ENCODE assay signal across 12 cellular contexts in the genomic region with DNA sequence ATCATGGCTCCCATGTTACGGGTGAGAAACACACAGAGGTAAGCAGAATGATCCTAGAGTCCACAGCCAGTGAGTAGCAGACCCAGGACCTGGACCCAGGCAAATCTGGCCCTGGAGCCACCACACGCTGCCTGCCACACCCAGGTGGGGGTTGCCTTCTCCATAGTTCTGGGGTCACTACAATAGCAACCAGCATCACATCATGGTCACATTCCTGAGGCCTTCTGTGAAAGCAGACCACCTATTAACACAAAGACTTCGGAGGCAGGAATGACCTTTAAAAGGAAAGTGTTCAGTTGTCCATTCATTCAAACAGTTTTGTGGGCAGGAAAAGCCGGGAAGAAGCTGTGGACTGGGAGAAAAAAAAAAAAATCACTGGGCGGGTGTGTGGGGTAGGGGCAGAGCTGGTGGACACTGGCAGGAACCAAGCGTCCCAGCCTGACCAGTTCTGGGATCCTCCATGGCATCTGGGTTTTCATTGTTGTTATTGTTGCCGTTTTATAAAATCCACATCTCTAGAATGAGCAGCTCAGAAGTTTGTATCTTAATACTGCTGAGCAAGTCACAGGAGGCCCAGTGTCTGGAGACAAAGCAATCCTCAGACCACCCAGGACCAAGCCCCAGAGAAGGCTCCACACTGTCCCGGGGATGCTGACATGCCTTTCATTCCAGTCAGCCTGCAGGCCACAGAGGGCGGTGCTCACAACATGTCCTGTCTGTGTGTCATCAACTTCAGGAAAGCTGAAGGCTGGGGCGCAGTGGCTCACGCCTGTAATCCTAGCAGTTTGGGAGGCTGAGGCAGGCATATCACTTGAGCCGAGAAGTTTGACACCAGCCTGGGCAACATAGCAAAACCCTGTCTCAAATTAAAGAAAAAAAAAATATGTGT.
A peak's percentile ranks its signal among the peaks of the same experiment; 100 is the strongest.
DNase-seq lines count a peak whose midpoint lies in the region; FAIRE-seq and TF ChIP-seq lines count a peak whose summit lies in the region.
"Had no signal": no experiment of that assay in that cellular context is flagged by ENCODE, and none has a peak within 500 bp of the region (broad histone marks: within the 10 kb centered on the region; RNA-seq: fewer than 3 reads in every experiment).

No MANE protein-coding gene starts in this region.

- no peaks in the 10 kb centered on the region for H3K36me3 ChIP-seq in ACC112 (ENCODE audit: insufficient read depth, low read length)
- H3K36me3 ChIP-seq in bronchial epithelial cell (ENCODE audit: control insufficient read depth, insufficient read depth, low read length), result peaks cover 13% of the 10 kb centered on the region
- H3K36me3 ChIP-seq: sigmoid colon had no signal

- no peak for TF ChIP-seq CTCF in bronchial epithelial cell (IDR thresholded peaks at IDR 0.05; ENCODE audit: insufficient read depth, low read length, severe bottlenecking)

- FAIRE-seq in bronchial epithelial cell (lab: Jason Lieb, UNC), result no peak

- peak; percentile 83 for DNase-seq in HS-27A (ENCODE audit: low read depth)
- peak; percentile 55 for DNase-seq in bronchial epithelial cell (ENCODE audit: low read depth)
- DNase-seq in lung microvascular endothelial cell (ENCODE audit: low read depth in 2 of 2), result peak; percentile 35 to 52
- no peak for DNase-seq in activated gamma-delta T cell (lab: John Stamatoyannopoulos, UW)
- no peak for DNase-seq in NCI-H2029 treated with DMSO at 0.1 percent for 48 hours (lab: John Stamatoyannopoulos, UW)
- no peak for DNase-seq in effector CD4-positive, alpha-beta T cell
- no peak for DNase-seq in SIG-M5 (lab: John Stamatoyannopoulos, UW)
- DNase-seq: activated T-cell treated with anti-CD3 and anti-CD28 coated beads, Interleukin-2, amount 50 U/mL, for 4 hours; dorsolateral prefrontal cortex; NCI-H526; sigmoid colon had no signal

- H3K4me1 ChIP-seq in ACC112 (ENCODE audit: control insufficient read depth, insufficient read depth, low read length, unreplicated experiment), result peaks cover 7% of the 10 kb centered on the region
- H3K4me1 ChIP-seq: sigmoid colon had no signal

- H3K4me3 ChIP-seq in ACC112 (ENCODE audit: low read depth, low read length) (no peak overlapping the region), bronchial epithelial cell (ENCODE audit: low read depth, low read length) (no peak overlapping the region)
- H3K4me3 ChIP-seq: dorsolateral prefrontal cortex, sigmoid colon had no signal

- H2AFZ ChIP-seq in ACC112 (ENCODE audit: low read length, unreplicated experiment), result no peak overlapping the region

- H3K27ac ChIP-seq in ACC112 (ENCODE audit: low read depth, low read length), result peak overlapping the region; percentile 27; the same call in 1 of the 2 replicates
- H3K27ac ChIP-seq: dorsolateral prefrontal cortex, sigmoid colon had no signal

- H3K27me3 ChIP-seq in ACC112 (ENCODE audit: insufficient read depth, low read length), result no peaks in the 10 kb centered on the region
- H3K27me3 ChIP-seq in bronchial epithelial cell (ENCODE audit: control insufficient read depth, insufficient read depth, low read length), result no peaks in the 10 kb centered on the region
- H3K27me3 ChIP-seq: dorsolateral prefrontal cortex, sigmoid colon had no signal

- H3K79me2 ChIP-seq in ACC112 (ENCODE audit: control insufficient read depth, insufficient read depth, low read length, unreplicated experiment), result no peaks in the 10 kb centered on the region

Comparison
In these comparisons a context has a peak if more than half of its experiments do, and no peak if none do; other contexts are left out.
1. DNase-seq: peak in HS-27A (single experiment), bronchial epithelial cell (single experiment) and lung microvascular endothelial cell (2 of 2); none in activated gamma-delta T cell (single experiment), NCI-H2029 treated with DMSO at 0.1 percent for 48 hours (single experiment), effector CD4-positive, alpha-beta T cell (single experiment) and SIG-M5 (single experiment).